In genomic region chr10:119871881-119872609, GRCh38 we compare ENCODE assay signal across 8 cellular contexts. TPM values are rescaled to one million over a fixed set of nuclear protein-coding genes. Genes with fewer than 3 reads are reported as not detected.
DNase-seq lines count a peak whose midpoint lies in the region; ATAC-seq, FAIRE-seq and TF ChIP-seq lines count a peak whose summit lies in the region.

No MANE protein-coding gene starts in this region.

- peak overlapping the region; percentile 83 for H3K4me3 ChIP-seq in A549

- H3K27me3 Mint-ChIP-seq in natural killer cell treated with Interleukin-12 subunit alpha and Interleukin-12 subunit beta and Interleukin-15 and Interleukin-18, amount 100 ng/mL, for 72 hours, result no peaks in the 10 kb centered on the region
- no peaks in the 10 kb centered on the region for H3K27me3 Mint-ChIP-seq in stimulated activated naive CD8-positive, alpha-beta T cell treated with anti-CD3 and anti-CD28 coated beads, Interleukin-15, amount 100 ng/mL, for 72 hours

- POLR2A ChIA-PET in A549 (lab: Yijun Ruan, JAX), result interaction anchor here (0.6 to 3.2 kb wide), 12 partner anchors 8 to 275 kb away, joined by 3 to 44 read pairs (median 4); partner anchors contain the start of genes BAG3, SEC23IP and TIAL1

- H3K27ac ChIP-seq in A549, result peak overlapping the region; percentile 94 to 98

- H3K36me3 Mint-ChIP-seq in natural killer cell treated with Interleukin-12 subunit alpha and Interleukin-12 subunit beta and Interleukin-15 and Interleukin-18, amount 100 ng/mL, for 72 hours, result no peaks in the 10 kb centered on the region

- peak overlapping the region; percentile 84 for H3K4me2 ChIP-seq in A549

- no peak for TF ChIP-seq CTCF in A549 (IDR thresholded peaks at IDR 0.05)

- no peaks in the 10 kb centered on the region for H3K9me3 ChIP-seq in A549

- FAIRE-seq in A549 (lab: Jason Lieb, UNC), result no peak

- WGBS in A549 (ENCODE audit: missing lambda C conversion rate), result 0% methylated on average over 18 of the region's 56 CpGs

- H3K4me1 ChIP-seq in A549, result peaks cover 21% of the 10 kb centered on the region; the same call in 2 of the 3 replicates

- H3K9me3 Mint-ChIP-seq in natural killer cell treated with Interleukin-12 subunit alpha and Interleukin-12 subunit beta and Interleukin-15 and Interleukin-18, amount 100 ng/mL, for 72 hours, result peaks cover 4% of the 10 kb centered on the region
- no peaks in the 10 kb centered on the region for H3K9me3 Mint-ChIP-seq in stimulated activated naive CD8-positive, alpha-beta T cell treated with anti-CD3 and anti-CD28 coated beads, Interleukin-15, amount 100 ng/mL, for 72 hours

- TF ChIP-seq RAD21 in A549 (conservative IDR thresholded peaks at IDR 0.05 in 1 of 2, IDR thresholded peaks at IDR 0.05 in 1 of 2), result no peak

- CTCF ChIA-PET in A549 (lab: Yijun Ruan, JAX), result interaction anchor here (0.8 to 5.4 kb wide), 6 partner anchors 11 to 185 kb away, joined by 3 to 44 read pairs (median 4); no protein-coding TSS in a partner anchor

- peak overlapping the region; percentile 53 to 82 for H3K27ac Mint-ChIP-seq in natural killer cell treated with Interleukin-12 subunit alpha and Interleukin-12 subunit beta and Interleukin-15 and Interleukin-18, amount 100 ng/mL, for 72 hours
- peak overlapping the region; percentile 61 to 74 for H3K27ac Mint-ChIP-seq in stimulated activated naive CD8-positive, alpha-beta T cell treated with anti-CD3 and anti-CD28 coated beads, Interleukin-15, amount 100 ng/mL, for 72 hours

- ATAC-seq in A549 (peak; percentile 33 to 58), GM18519 (IDR thresholded peaks at IDR 0.05; ENCODE audit: low FRiP score, unreplicated experiment) (peak; percentile 21), HG03039 (IDR thresholded peaks at IDR 0.05; ENCODE audit: unreplicated experiment) (peak; percentile 32), esophagus mucosa (peak; percentile 56)
- ATAC-seq in natural killer cell treated with Interleukin-12 subunit alpha and Interleukin-12 subunit beta and Interleukin-15 and Interleukin-18, amount 100 ng/mL, for 72 hours, result peak; percentile 56 to 60
- peak; percentile 55 for ATAC-seq in stimulated activated naive CD8-positive, alpha-beta T cell treated with anti-CD3 and anti-CD28 coated beads, Interleukin-15, amount 100 ng/mL, for 72 hours

- TF ChIP-seq POLR2A in A549 (IDR thresholded peaks at IDR 0.05; ENCODE audit: low read length), result no peak

- DNase-seq in A549 (ENCODE audit: low read depth in 1 of 2, low spot score in 1 of 2), result peak in 1 of 2 experiments; percentile 19
- DNase-seq in NCI-H748 (lab: John Stamatoyannopoulos, UW; ENCODE audit: unreplicated experiment), result peak; percentile 81
- peak; percentile 57 for DNase-seq in activated CD8-positive, alpha-beta memory T cell treated with anti-CD3 and anti-CD28 coated beads, Interleukin-2, amount 50 U/mL, for 4 hours
- DNase-seq in natural killer cell treated with Interleukin-12 subunit alpha and Interleukin-12 subunit beta and Interleukin-15 and Interleukin-18, amount 100 ng/mL, for 72 hours (ENCODE audit: low spot score), result peak; percentile 90
- peak; percentile 59 to 61 for DNase-seq in stimulated activated naive CD8-positive, alpha-beta T cell treated with anti-CD3 and anti-CD28 coated beads, Interleukin-15, amount 100 ng/mL, for 72 hours

- no peak for TF ChIP-seq EP300 in A549 (IDR thresholded peaks at IDR 0.05)

- peaks cover 31 to 32% of the 10 kb centered on the region in 2 donors for H3K4me1 Mint-ChIP-seq in natural killer cell treated with Interleukin-12 subunit alpha and Interleukin-12 subunit beta and Interleukin-15 and Interleukin-18, amount 100 ng/mL, for 72 hours (ENCODE audit: low read depth in 2 of 2)
- H3K4me1 Mint-ChIP-seq in stimulated activated naive CD8-positive, alpha-beta T cell treated with anti-CD3 and anti-CD28 coated beads, Interleukin-15, amount 100 ng/mL, for 72 hours, result peaks cover 54% of the 10 kb centered on the region

- H3K4me3 Mint-ChIP-seq in natural killer cell treated with Interleukin-12 subunit alpha and Interleukin-12 subunit beta and Interleukin-15 and Interleukin-18, amount 100 ng/mL, for 72 hours, result peak overlapping the region; percentile 79
- peak overlapping the region; percentile 86 for H3K4me3 Mint-ChIP-seq in stimulated activated naive CD8-positive, alpha-beta T cell treated with anti-CD3 and anti-CD28 coated beads, Interleukin-15, amount 100 ng/mL, for 72 hours

TF ChIP-seq in A549, 52 proteins besides CTCF, POLR2A, EP300 and RAD21:
- TF ChIP-seq PHF8 (IDR thresholded peaks at IDR 0.05; ENCODE audit: borderline replicate concordance, low read depth) (peak; percentile 45; the same call in 1 of the 2 replicates), SREBF2 (IDR thresholded peaks at IDR 0.05) (no peak), ATOH8 (CRISPR knock-in tag; IDR thresholded peaks at IDR 0.05; ENCODE audit: low read depth) (no peak), CEBPB (IDR thresholded peaks at IDR 0.05) (peak in 1 of 2 experiments; percentile 49; a peak in 1 of 4 replicates), FOSB (CRISPR knock-in tag; IDR thresholded peaks at IDR 0.05) (no peak), HDAC2 (IDR thresholded peaks at IDR 0.05) (no peak)
- TF ChIP-seq, protein P1, sequence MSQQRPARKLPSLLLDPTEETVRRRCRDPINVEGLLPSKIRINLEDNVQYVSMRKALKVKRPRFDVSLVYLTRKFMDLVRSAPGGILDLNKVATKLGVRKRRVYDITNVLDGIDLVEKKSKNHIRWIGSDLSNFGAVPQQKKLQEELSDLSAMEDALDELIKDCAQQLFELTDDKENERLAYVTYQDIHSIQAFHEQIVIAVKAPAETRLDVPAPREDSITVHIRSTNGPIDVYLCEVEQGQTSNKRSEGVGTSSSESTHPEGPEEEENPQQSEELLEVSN (IDR thresholded peaks at IDR 0.05; ENCODE audit: borderline replicate concordance, low read depth), result peak; percentile 55; the same call in 1 of the 2 replicates
- TF ChIP-seq, protein P2, sequence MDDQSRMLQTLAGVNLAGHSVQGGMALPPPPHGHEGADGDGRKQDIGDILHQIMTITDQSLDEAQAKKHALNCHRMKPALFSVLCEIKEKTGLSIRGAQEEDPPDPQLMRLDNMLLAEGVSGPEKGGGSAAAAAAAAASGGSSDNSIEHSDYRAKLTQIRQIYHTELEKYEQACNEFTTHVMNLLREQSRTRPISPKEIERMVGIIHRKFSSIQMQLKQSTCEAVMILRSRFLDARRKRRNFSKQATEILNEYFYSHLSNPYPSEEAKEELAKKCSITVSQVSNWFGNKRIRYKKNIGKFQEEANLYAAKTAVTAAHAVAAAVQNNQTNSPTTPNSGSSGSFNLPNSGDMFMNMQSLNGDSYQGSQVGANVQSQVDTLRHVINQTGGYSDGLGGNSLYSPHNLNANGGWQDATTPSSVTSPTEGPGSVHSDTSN (IDR thresholded peaks at IDR 0.05), result peak; percentile 42; the same call in 1 of the 2 replicates
TF ChIP-seq in A549: peak in this region for 4.

RNA-seq across cellular contexts. Expression of gene MCMBP, which starts 0.6 kb away (rescaled TPM):
- polyA plus RNA-seq in A549 (2011; rRNA removed) (109 and 113 TPM in 2 replicates), A549 (2017; fragmentation: RNase III; extraction: RNeasy Plus Mini Kit Qiagen cat#74134 plus additional on column Dnase treatment) (57.3 to 61.9 TPM (median 58.6 TPM) in 3 replicates)
- 60.1 and 65.2 TPM in 2 replicates for polyA plus RNA-seq in A549 (2012; cell fraction: cytosol; rRNA removed)
- 31.0 and 47.8 TPM in 2 replicates for polyA plus RNA-seq in A549 (2012; cell fraction: nucleus; rRNA removed)
- 62.0 and 62.7 TPM in 2 replicates for polyA minus RNA-seq in A549 (2011; rRNA and poly(A)+ RNA removed)
- total RNA-seq in esophagus mucosa, result 36.8 TPM
- total RNA-seq in natural killer cell treated with Interleukin-12 subunit alpha and Interleukin-12 subunit beta and Interleukin-15 and Interleukin-18, amount 100 ng/mL, for 72 hours, result 100 to 1,000 TPM; 120 to 134 TPM

RNA-seq across cellular contexts. Expression of gene SEC23IP, which starts 20.5 kb away (rescaled TPM):
- polyA plus RNA-seq in A549 (2011; rRNA removed), result 62.5 and 75.6 TPM in 2 replicates
- polyA plus RNA-seq in A549 (2012; cell fraction: cytosol; rRNA removed), result 17.0 and 24.6 TPM in 2 replicates
- 21.5 and 26.2 TPM in 2 replicates for polyA plus RNA-seq in A549 (2012; cell fraction: nucleus; rRNA removed)
- polyA plus RNA-seq in A549 (2017; fragmentation: RNase III; extraction: RNeasy Plus Mini Kit Qiagen cat#74134 plus additional on column Dnase treatment), result 44.9 to 61.9 TPM (median 55.6 TPM) in 3 replicates
- 157 and 227 TPM in 2 replicates for polyA minus RNA-seq in A549 (2011; rRNA and poly(A)+ RNA removed)
- 30.8 TPM for total RNA-seq in esophagus mucosa
- 10 to 100 TPM; 77.7 to 98.7 TPM for total RNA-seq in natural killer cell treated with Interleukin-12 subunit alpha and Interleukin-12 subunit beta and Interleukin-15 and Interleukin-18, amount 100 ng/mL, for 72 hours
